14 cellular contexts compared by ENCODE assay signal in genomic region chr10:127354992-127355391, GRCh38.
A peak's percentile ranks its signal among the peaks of the same experiment; 100 is the strongest.
DNase-seq lines count a peak whose midpoint lies in the region; ATAC-seq and TF ChIP-seq lines count a peak whose summit lies in the region.
"Had no signal": no experiment of that assay in that cellular context is flagged by ENCODE, and none has a peak within 500 bp of the region (broad histone marks: within the 10 kb centered on the region; RNA-seq: fewer than 3 reads in every experiment).

No MANE protein-coding gene starts in this region.

- TF ChIP-seq CTCF in natural killer cell (IDR thresholded peaks at IDR 0.05) (peak; percentile 58), WI38 (IDR thresholded peaks at IDR 0.05; ENCODE audit: low read depth, low read length) (peak; percentile 32; the same call in 1 of the 2 replicates), glutamatergic neuron (IDR thresholded peaks at IDR 0.05; ENCODE audit: partially characterized antibody, unreplicated experiment) (no peak)

- no peak overlapping the region for H3K4me3 ChIP-seq in WI38 (ENCODE audit: low read depth, low read length)
- H3K4me3 ChIP-seq: body of pancreas had no signal

- no peaks in the 10 kb centered on the region for H3K9me3 Mint-ChIP-seq in natural killer cell
- H3K9me3 Mint-ChIP-seq in natural killer cell treated with Interleukin-12 subunit alpha and Interleukin-12 subunit beta and Interleukin-15 and Interleukin-18, amount 100 ng/mL, for 72 hours, result no peaks in the 10 kb centered on the region
- H3K9me3 Mint-ChIP-seq in glutamatergic neuron (ENCODE audit: unreplicated experiment), result peaks cover 3% of the 10 kb centered on the region
- H3K9me3 Mint-ChIP-seq in activated naive CD4-positive, alpha-beta T cell treated with anti-CD3 and anti-CD28 coated beads, Interleukin-2, amount 50 U/mL, for 72 hours, result no peaks in the 10 kb centered on the region
- H3K9me3 Mint-ChIP-seq: activated CD4-positive, alpha-beta memory T cell treated with anti-CD3 and anti-CD28 coated beads, Interleukin-2, amount 10 ng/mL, durations not matched to agents 7 days and 5 days; activated T-helper 17 cell treated with anti-CD3 and anti-CD28 coated beads, Interleukin-2, amount 50 U/mL, for 72 hours had no signal

- H3K36me3 Mint-ChIP-seq in natural killer cell (no peaks in the 10 kb centered on the region), glutamatergic neuron (ENCODE audit: unreplicated experiment) (no peaks in the 10 kb centered on the region)
- H3K36me3 Mint-ChIP-seq in natural killer cell treated with Interleukin-12 subunit alpha and Interleukin-12 subunit beta and Interleukin-15 and Interleukin-18, amount 100 ng/mL, for 72 hours, result no peaks in the 10 kb centered on the region
- no peaks in the 10 kb centered on the region for H3K36me3 Mint-ChIP-seq in activated naive CD4-positive, alpha-beta T cell treated with anti-CD3 and anti-CD28 coated beads, Interleukin-2, amount 50 U/mL, for 72 hours

- intact Hi-C loops in natural killer cell (cut with micrococcal nuclease), result loop anchor here (1.0 kb wide), 1 partner anchor 112 kb away; no protein-coding TSS in a partner anchor

- H3K27me3 Mint-ChIP-seq in natural killer cell (ENCODE audit: low read depth in 2 of 2) (peaks cover 2 to 4% of the 10 kb centered on the region in 2 donors), glutamatergic neuron (ENCODE audit: unreplicated experiment) (peaks cover 4% of the 10 kb centered on the region)
- peaks cover 0 to 2% of the 10 kb centered on the region in 2 donors for H3K27me3 Mint-ChIP-seq in natural killer cell treated with Interleukin-12 subunit alpha and Interleukin-12 subunit beta and Interleukin-15 and Interleukin-18, amount 100 ng/mL, for 72 hours
- H3K27me3 Mint-ChIP-seq: activated CD4-positive, alpha-beta memory T cell treated with anti-CD3 and anti-CD28 coated beads, Interleukin-2, amount 10 ng/mL, durations not matched to agents 7 days and 5 days had no signal

- no peak for DNase-seq in natural killer cell
- no peak for DNase-seq in natural killer cell treated with Interleukin-12 subunit alpha and Interleukin-12 subunit beta and Interleukin-15 and Interleukin-18, amount 100 ng/mL, for 72 hours (ENCODE audit: low spot score)
- DNase-seq in glutamatergic neuron, result no peak
- DNase-seq in hippocampal formation (lab: John Stamatoyannopoulos, UW), result no peak
- DNase-seq in activated naive CD4-positive, alpha-beta T cell treated with anti-CD3 and anti-CD28 coated beads, Interleukin-2, amount 50 U/mL, for 72 hours (ENCODE audit: low spot score in 2 of 2), result no peak
- DNase-seq in SKM-1 treated with dmso at 0.1 percent for 144 hours (lab: John Stamatoyannopoulos, UW; ENCODE audit: unreplicated experiment), result no peak
- DNase-seq in stimulated activated CD4-positive, alpha-beta T cell treated with anti-CD3 and anti-CD28 coated beads, Interleukin-4, amount 100 ng/mL, for 4 hours, result no peak
- DNase-seq: activated CD4-positive, alpha-beta memory T cell treated with anti-CD3 and anti-CD28 coated beads, Interleukin-2, amount 10 ng/mL, durations not matched to agents 7 days and 5 days; AML-193; body of pancreas; NCI-H446; SIG-M5 had no signal

- no peak overlapping the region for H3K4me3 Mint-ChIP-seq in natural killer cell
- H3K4me3 Mint-ChIP-seq in natural killer cell treated with Interleukin-12 subunit alpha and Interleukin-12 subunit beta and Interleukin-15 and Interleukin-18, amount 100 ng/mL, for 72 hours, result no peak overlapping the region
- H3K4me3 Mint-ChIP-seq in glutamatergic neuron (ENCODE audit: unreplicated experiment), result no peak overlapping the region
- H3K4me3 Mint-ChIP-seq: activated CD4-positive, alpha-beta memory T cell treated with anti-CD3 and anti-CD28 coated beads, Interleukin-2, amount 10 ng/mL, durations not matched to agents 7 days and 5 days; activated T-helper 17 cell treated with anti-CD3 and anti-CD28 coated beads, Interleukin-2, amount 50 U/mL, for 72 hours had no signal

- H3K4me1 Mint-ChIP-seq in natural killer cell (peaks cover 4 to 16% of the 10 kb centered on the region in 2 donors), glutamatergic neuron (ENCODE audit: low read depth, unreplicated experiment) (peaks cover 54% of the 10 kb centered on the region)
- H3K4me1 Mint-ChIP-seq in natural killer cell treated with Interleukin-12 subunit alpha and Interleukin-12 subunit beta and Interleukin-15 and Interleukin-18, amount 100 ng/mL, for 72 hours (ENCODE audit: low read depth in 2 of 2), result peaks cover 0 to 3% of the 10 kb centered on the region in 2 donors
- H3K4me1 Mint-ChIP-seq: activated CD4-positive, alpha-beta memory T cell treated with anti-CD3 and anti-CD28 coated beads, Interleukin-2, amount 10 ng/mL, durations not matched to agents 7 days and 5 days; activated T-helper 17 cell treated with anti-CD3 and anti-CD28 coated beads, Interleukin-2, amount 50 U/mL, for 72 hours had no signal

- ATAC-seq in natural killer cell, result no peak
- no peak for ATAC-seq in natural killer cell treated with Interleukin-12 subunit alpha and Interleukin-12 subunit beta and Interleukin-15 and Interleukin-18, amount 100 ng/mL, for 72 hours
- no peak for ATAC-seq in activated naive CD4-positive, alpha-beta T cell treated with anti-CD3 and anti-CD28 coated beads, Interleukin-2, amount 50 U/mL, for 72 hours
- ATAC-seq: activated T-helper 17 cell treated with anti-CD3 and anti-CD28 coated beads, Interleukin-2, amount 50 U/mL, for 72 hours; body of pancreas had no signal

- H3K27ac Mint-ChIP-seq in natural killer cell (no peak overlapping the region), glutamatergic neuron (ENCODE audit: unreplicated experiment) (peak overlapping the region; percentile 89)
- no peak overlapping the region for H3K27ac Mint-ChIP-seq in natural killer cell treated with Interleukin-12 subunit alpha and Interleukin-12 subunit beta and Interleukin-15 and Interleukin-18, amount 100 ng/mL, for 72 hours
- H3K27ac Mint-ChIP-seq in activated naive CD4-positive, alpha-beta T cell treated with anti-CD3 and anti-CD28 coated beads, Interleukin-2, amount 50 U/mL, for 72 hours, result no peak overlapping the region
- H3K27ac Mint-ChIP-seq: activated CD4-positive, alpha-beta memory T cell treated with anti-CD3 and anti-CD28 coated beads, Interleukin-2, amount 10 ng/mL, durations not matched to agents 7 days and 5 days; activated T-helper 17 cell treated with anti-CD3 and anti-CD28 coated beads, Interleukin-2, amount 50 U/mL, for 72 hours had no signal
